In the genomic region with DNA sequence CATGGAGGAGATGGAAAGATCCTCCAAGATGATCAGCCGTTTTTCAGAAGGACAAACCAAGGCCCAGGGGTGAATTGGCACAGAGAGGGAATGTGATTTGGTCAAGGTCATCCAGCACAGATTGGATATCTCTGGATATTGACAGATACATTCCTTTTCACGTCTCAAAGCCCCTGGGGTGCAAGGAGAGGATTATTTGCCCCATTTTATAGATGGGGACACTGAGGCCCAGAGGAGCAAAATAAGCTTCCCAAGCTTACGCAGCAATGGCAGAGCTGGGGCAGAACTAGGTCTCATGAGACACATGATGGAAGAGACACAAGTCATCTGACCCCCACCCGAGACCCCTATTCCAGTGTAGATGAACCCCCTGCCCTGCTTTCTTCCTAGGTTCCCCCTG, we compare ENCODE assay signal across 12 cellular contexts. TPM values are rescaled to one million over a fixed set of nuclear protein-coding genes. Genes with fewer than 3 reads are reported as not detected.
DNase-seq lines count a peak whose midpoint lies in the region; ATAC-seq and TF ChIP-seq lines count a peak whose summit lies in the region.
"Had no signal": no experiment of that assay in that cellular context is flagged by ENCODE, and none has a peak within 500 bp of the region (broad histone marks: within the 10 kb centered on the region; RNA-seq: fewer than 3 reads in every experiment).

No MANE protein-coding gene starts in this region.

- DNase-seq in DND-41: no peak
- DNase-seq in activated naive CD8-positive, alpha-beta T cell treated with anti-CD3 and anti-CD28 coated beads, Interleukin-2, amount 10 ng/mL, durations not matched to agents 7 days and 5 days: no peak
- no peak for DNase-seq in left lung
- no peak for DNase-seq in stimulated activated effector memory CD8-positive, alpha-beta T cell treated with anti-CD3 and anti-CD28 coated beads, Interleukin-12 subunit alpha, Interleukin-12 subunit beta, amount 100 ng/mL, for 72 hours (ENCODE audit: low spot score in 2 of 2)
- no peak for DNase-seq in NCI-H526 (lab: John Stamatoyannopoulos, UW)
- DNase-seq in middle frontal gyrus (ENCODE audit: extremely low spot score, low spot score): no peak
- DNase-seq in GDM1 (lab: John Stamatoyannopoulos, UW): no peak
- DNase-seq in CD14-positive monocyte (ENCODE audit: low spot score): no peak
- DNase-seq: NCI-H2081; stimulated activated CD4-positive, alpha-beta T cell treated with anti-CD3 and anti-CD28 coated beads, Interleukin-4, amount 100 ng/mL, for 1 hour had no signal

- peak overlapping the region; percentile 95 for H3K4me3 Mint-ChIP-seq in activated naive CD8-positive, alpha-beta T cell treated with anti-CD3 and anti-CD28 coated beads, Interleukin-2, amount 10 ng/mL, durations not matched to agents 7 days and 5 days
- peak overlapping the region; percentile 84 for H3K4me3 Mint-ChIP-seq in stimulated activated effector memory CD8-positive, alpha-beta T cell treated with anti-CD3 and anti-CD28 coated beads, Interleukin-12 subunit alpha, Interleukin-12 subunit beta, amount 100 ng/mL, for 72 hours
- peak overlapping the region in 1 of 2 donors; percentile 93 for H3K4me3 Mint-ChIP-seq in CD14-positive monocyte

- H3K36me3 Mint-ChIP-seq in activated naive CD8-positive, alpha-beta T cell treated with anti-CD3 and anti-CD28 coated beads, Interleukin-2, amount 10 ng/mL, durations not matched to agents 7 days and 5 days: peaks cover 14% of the 10 kb centered on the region
- H3K36me3 Mint-ChIP-seq in stimulated activated effector memory CD8-positive, alpha-beta T cell treated with anti-CD3 and anti-CD28 coated beads, Interleukin-12 subunit alpha, Interleukin-12 subunit beta, amount 100 ng/mL, for 72 hours: no peaks in the 10 kb centered on the region
- peaks cover 0 to 3% of the 10 kb centered on the region in 2 donors for H3K36me3 Mint-ChIP-seq in CD14-positive monocyte

- POLR2A ChIA-PET in activated naive CD8-positive, alpha-beta T cell treated with anti-CD3 and anti-CD28 coated beads, Interleukin-2, amount 10 ng/mL, durations not matched to agents 7 days and 5 days (lab: Charles Lee): interaction anchor here (0.7 kb wide), 1 partner anchor 277 kb away, joined by 3 read pairs; no protein-coding TSS in a partner anchor

- H4K20me1 ChIP-seq in DND-41 (ENCODE audit: insufficient read depth, low read length): no peaks in the 10 kb centered on the region; the same call in 1 of the 2 replicates

- peak overlapping the region; percentile 89 for H3K27ac Mint-ChIP-seq in activated naive CD8-positive, alpha-beta T cell treated with anti-CD3 and anti-CD28 coated beads, Interleukin-2, amount 10 ng/mL, durations not matched to agents 7 days and 5 days
- peak overlapping the region; percentile 88 for H3K27ac Mint-ChIP-seq in stimulated activated effector memory CD8-positive, alpha-beta T cell treated with anti-CD3 and anti-CD28 coated beads, Interleukin-12 subunit alpha, Interleukin-12 subunit beta, amount 100 ng/mL, for 72 hours
- H3K27ac Mint-ChIP-seq in CD14-positive monocyte: no peak overlapping the region

- no peaks in the 10 kb centered on the region for H3K79me2 ChIP-seq in DND-41 (ENCODE audit: insufficient read depth, low read length)

- H3K4me3 ChIP-seq in DND-41 (ENCODE audit: low read depth in 1 of 2, low read length in 2 of 2) (no peak overlapping the region), left lung (no peak overlapping the region)

- no peaks in the 10 kb centered on the region for H3K9me3 Mint-ChIP-seq in activated naive CD8-positive, alpha-beta T cell treated with anti-CD3 and anti-CD28 coated beads, Interleukin-2, amount 10 ng/mL, durations not matched to agents 7 days and 5 days
- no peaks in the 10 kb centered on the region for H3K9me3 Mint-ChIP-seq in stimulated activated effector memory CD8-positive, alpha-beta T cell treated with anti-CD3 and anti-CD28 coated beads, Interleukin-12 subunit alpha, Interleukin-12 subunit beta, amount 100 ng/mL, for 72 hours
- H3K9me3 Mint-ChIP-seq in CD14-positive monocyte: peaks cover 0 to 2% (median 0%) of the 10 kb centered on the region in 7 donors
- H3K9me3 Mint-ChIP-seq: neural crest cell had no signal

- peak overlapping the region; percentile 62 for H3K4me2 ChIP-seq in DND-41 (ENCODE audit: insufficient read depth, low read length)

- H3K4me1 Mint-ChIP-seq in activated naive CD8-positive, alpha-beta T cell treated with anti-CD3 and anti-CD28 coated beads, Interleukin-2, amount 10 ng/mL, durations not matched to agents 7 days and 5 days: peaks cover 31% of the 10 kb centered on the region
- peaks cover 42% of the 10 kb centered on the region for H3K4me1 Mint-ChIP-seq in stimulated activated effector memory CD8-positive, alpha-beta T cell treated with anti-CD3 and anti-CD28 coated beads, Interleukin-12 subunit alpha, Interleukin-12 subunit beta, amount 100 ng/mL, for 72 hours
- peaks cover 15% of the 10 kb centered on the region for H3K4me1 Mint-ChIP-seq in CD14-positive monocyte

- ATAC-seq in DND-41 (ENCODE audit: insufficient read depth, low read depth) (no peak), left lung (no peak)
- ATAC-seq in activated naive CD8-positive, alpha-beta T cell treated with anti-CD3 and anti-CD28 coated beads, Interleukin-2, amount 10 ng/mL, durations not matched to agents 7 days and 5 days (ENCODE audit: low read depth): no peak
- no peak for ATAC-seq in stimulated activated effector memory CD8-positive, alpha-beta T cell treated with anti-CD3 and anti-CD28 coated beads, Interleukin-12 subunit alpha, Interleukin-12 subunit beta, amount 100 ng/mL, for 72 hours

- no peak overlapping the region for H2AFZ ChIP-seq in DND-41 (ENCODE audit: low read depth, low read length)

- H3K27me3 ChIP-seq in DND-41 (ENCODE audit: insufficient read depth, low read length, poor library complexity) (no peaks in the 10 kb centered on the region), left lung (peaks cover 0 to 30% of the 10 kb centered on the region in 2 donors)

- no peaks in the 10 kb centered on the region for H3K27me3 Mint-ChIP-seq in activated naive CD8-positive, alpha-beta T cell treated with anti-CD3 and anti-CD28 coated beads, Interleukin-2, amount 10 ng/mL, durations not matched to agents 7 days and 5 days
- H3K27me3 Mint-ChIP-seq in CD14-positive monocyte (ENCODE audit: low read depth in 3 of 3): peaks cover 24 to 33% (median 25%) of the 10 kb centered on the region in 3 donors

- intact Hi-C loops in left lung (cut with DNase I): no loop called here
- intact Hi-C loops in CD14-positive monocyte (cut with micrococcal nuclease): no loop called here

- no peaks in the 10 kb centered on the region for H3K36me3 ChIP-seq in DND-41 (ENCODE audit: insufficient read depth, low read length)
- H3K36me3 ChIP-seq in left lung: no peaks in the 10 kb centered on the region

- H3K9ac ChIP-seq in DND-41 (ENCODE audit: low read depth, low read length): peak overlapping the region; percentile 40

- H3K4me1 ChIP-seq in DND-41 (ENCODE audit: insufficient read depth, low read length) (peaks cover 38% of the 10 kb centered on the region), left lung (peaks cover 2 to 10% of the 10 kb centered on the region in 2 donors)

- TF ChIP-seq CTCF in DND-41 (IDR thresholded peaks at IDR 0.05; ENCODE audit: borderline replicate concordance, extremely low read depth, low read length, poor library complexity, severe bottlenecking): no peak
- no peak for TF ChIP-seq CTCF in left lung (IDR thresholded peaks at IDR 0.05)
- no peak for TF ChIP-seq CTCF in CD14-positive monocyte (IDR thresholded peaks at IDR 0.05)

- H3K27ac ChIP-seq in DND-41 (ENCODE audit: low read length) (peak overlapping the region; percentile 34), left lung (peak overlapping the region; percentile 26 to 91)

- H3K9me3 ChIP-seq in DND-41 (ENCODE audit: insufficient read depth, low read length, severe bottlenecking) (no peaks in the 10 kb centered on the region), left lung (no peaks in the 10 kb centered on the region)

RNA-seq across cellular contexts. Expression of gene PDGFRB, which starts 0.9 kb away (rescaled TPM):
- total RNA-seq in activated naive CD8-positive, alpha-beta T cell treated with anti-CD3 and anti-CD28 coated beads, Interleukin-2, amount 10 ng/mL, durations not matched to agents 7 days and 5 days: 10 to 100 TPM; 33.4 to 41.5 TPM
- total RNA-seq in left lung: 100 to 1,000 TPM; 129 TPM
- under 1 TPM; 0.04 to 0.20 TPM for polyA plus RNA-seq in CD14-positive monocyte

RNA-seq across cellular contexts. Expression of gene CDX1, which starts 10.0 kb away (rescaled TPM):
- total RNA-seq in activated naive CD8-positive, alpha-beta T cell treated with anti-CD3 and anti-CD28 coated beads, Interleukin-2, amount 10 ng/mL, durations not matched to agents 7 days and 5 days: not detected
- under 1 TPM in 1 of 2 donors, not detected in 1; 0.52 TPM for total RNA-seq in left lung
- not detected for polyA plus RNA-seq in CD14-positive monocyte
- total RNA-seq: dermis microvascular lymphatic vessel endothelial cell, neural crest cell had no signal

RNA-seq across cellular contexts. Expression of gene SLC6A7, which starts 33.3 kb away (rescaled TPM):
- total RNA-seq in activated naive CD8-positive, alpha-beta T cell treated with anti-CD3 and anti-CD28 coated beads, Interleukin-2, amount 10 ng/mL, durations not matched to agents 7 days and 5 days: not detected
- not detected for total RNA-seq in left lung
- not detected for polyA plus RNA-seq in CD14-positive monocyte
- total RNA-seq: dermis microvascular lymphatic vessel endothelial cell, neural crest cell had no signal

Comparison
In these comparisons a context has a peak if more than half of its experiments do, and no peak if none do; other contexts are left out.
1. H3K27ac Mint-ChIP-seq: peak in activated naive CD8-positive, alpha-beta T cell treated with anti-CD3 and anti-CD28 coated beads, Interleukin-2, amount 10 ng/mL, durations not matched to agents 7 days and 5 days (single experiment) and stimulated activated effector memory CD8-positive, alpha-beta T cell treated with anti-CD3 and anti-CD28 coated beads, Interleukin-12 subunit alpha, Interleukin-12 subunit beta, amount 100 ng/mL, for 72 hours (single experiment); none in CD14-positive monocyte (0 of 7).